21 cellular contexts compared by ENCODE assay signal in genomic region chr2:116988303-116988702, GRCh38.
DNase-seq lines count a peak whose midpoint lies in the region; ATAC-seq, FAIRE-seq and TF ChIP-seq lines count a peak whose summit lies in the region.
"Had no signal": no experiment of that assay in that cellular context is flagged by ENCODE, and none has a peak within 500 bp of the region (broad histone marks: within the 10 kb centered on the region; RNA-seq: fewer than 3 reads in every experiment).

No MANE protein-coding gene starts in this region.

- H3K4me3 Mint-ChIP-seq in type B pancreatic cell: no peak overlapping the region
- H3K4me3 Mint-ChIP-seq: CD14-positive monocyte had no signal

- no peaks in the 10 kb centered on the region for H3K36me3 ChIP-seq in kidney epithelial cell (ENCODE audit: control insufficient read depth, insufficient read depth, low read length)

- H3K27me3 Mint-ChIP-seq in type B pancreatic cell: peaks cover 5% of the 10 kb centered on the region

- no peak for ATAC-seq in GM18868 (IDR thresholded peaks at IDR 0.05; ENCODE audit: unreplicated experiment)
- ATAC-seq in HG02610 (IDR thresholded peaks at IDR 0.05; ENCODE audit: unreplicated experiment): no peak

- no peak for TF ChIP-seq CTCF in kidney epithelial cell (IDR thresholded peaks at IDR 0.05; ENCODE audit: insufficient read depth, low read length, poor library complexity, severe bottlenecking)
- no peak for TF ChIP-seq CTCF in type B pancreatic cell (conservative IDR thresholded peaks at IDR 0.05)

- no peaks in the 10 kb centered on the region for H3K4me1 Mint-ChIP-seq in type B pancreatic cell (ENCODE audit: unreplicated experiment)
- H3K4me1 Mint-ChIP-seq: CD14-positive monocyte had no signal

- H3K4me3 ChIP-seq in kidney epithelial cell (ENCODE audit: low read depth, low read length): no peak overlapping the region
- H3K4me3 ChIP-seq: PC-9 had no signal

- FAIRE-seq in RCC 7860 (lab: Jason Lieb, UNC): no peak
- FAIRE-seq: GM12891, GM18507 had no signal

- H3K9me3 Mint-ChIP-seq in type B pancreatic cell: peaks cover 5% of the 10 kb centered on the region

- no peaks in the 10 kb centered on the region for H3K27me3 ChIP-seq in kidney epithelial cell (ENCODE audit: control insufficient read depth, insufficient read depth, low read length)

- peak; percentile 55 for DNase-seq in RCC 7860 (ENCODE audit: low spot score)
- DNase-seq in astrocyte of the hippocampus (ENCODE audit: low read depth, low spot score): peak; percentile 42
- peak; percentile 21 for DNase-seq in kidney epithelial cell (ENCODE audit: low read depth)
- no peak for DNase-seq in type B pancreatic cell (ENCODE audit: extremely low spot score, unreplicated experiment)
- DNase-seq in activated effector memory CD4-positive, alpha-beta T cell treated with anti-CD3 and anti-CD28 coated beads, Interleukin-2, amount 50 U/mL, for 16 hours: no peak
- DNase-seq: ACHN, AML-193, DMS 273 treated with DMSO at 0.1 percent for 48 hours, GDM1, GOT3, MM.1S, NCI-H1092 treated with DMSO at 0.1 percent for 48 hours, NCI-H510A treated with DMSO at 0.1 percent for 48 hours, NCI-H82, PC-9, Right ventricle myocardium superior had no signal

- H3K36me3 Mint-ChIP-seq in type B pancreatic cell: no peaks in the 10 kb centered on the region
- H3K36me3 Mint-ChIP-seq: CD14-positive monocyte had no signal

- H3K27ac Mint-ChIP-seq in type B pancreatic cell: peak overlapping the region; percentile 16

Comparison
In these comparisons a context has a peak if more than half of its experiments do, and no peak if none do; other contexts are left out.
1. DNase-seq: peak in RCC 7860 (single experiment), astrocyte of the hippocampus (single experiment) and kidney epithelial cell (single experiment); none in type B pancreatic cell (single experiment) and activated effector memory CD4-positive, alpha-beta T cell treated with anti-CD3 and anti-CD28 coated beads, Interleukin-2, amount 50 U/mL, for 16 hours (single experiment).